ENCODE assay signal across 22 cellular contexts in the genomic region with DNA sequence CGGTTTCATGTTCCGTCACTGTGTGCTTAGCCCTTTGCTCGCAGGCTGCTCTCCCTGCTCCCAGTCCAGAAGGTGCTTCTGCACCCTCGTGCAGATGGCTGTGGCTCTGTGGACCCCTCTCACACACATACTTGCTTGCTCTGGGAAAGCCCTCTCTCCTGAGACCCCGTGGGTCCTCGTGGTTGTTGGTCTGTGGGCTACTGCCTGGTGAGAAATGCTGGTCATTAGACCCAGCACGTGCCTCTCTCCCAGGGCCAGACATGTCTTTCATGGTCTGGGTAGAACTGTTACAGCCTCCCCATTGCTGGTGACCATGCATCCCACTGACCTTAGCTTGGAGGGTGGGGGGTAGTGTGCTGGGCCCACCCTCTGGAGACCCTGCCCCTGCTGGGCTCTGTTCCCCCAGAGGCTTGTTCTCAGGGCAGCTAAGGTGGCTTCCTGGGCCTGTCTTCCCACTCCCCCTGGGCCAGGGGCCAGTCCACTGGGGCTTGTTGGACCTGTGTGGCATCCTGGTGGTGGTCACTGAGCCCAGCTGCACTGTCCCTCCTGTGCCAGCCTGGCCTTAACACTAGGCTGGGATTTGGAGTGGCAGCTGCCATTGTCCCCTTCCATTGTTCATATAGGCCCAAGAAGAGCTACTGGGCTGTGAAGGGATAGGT. TPM values are rescaled to one million over a fixed set of nuclear protein-coding genes. Genes with fewer than 3 reads are reported as not detected.
"Had no signal": no experiment of that assay in that cellular context is flagged by ENCODE, and none has a peak within 500 bp of the region (broad histone marks: within the 10 kb centered on the region; RNA-seq: fewer than 3 reads in every experiment).

No MANE protein-coding gene starts in this region.

- H3K4me3 ChIP-seq: adrenal gland, left ventricle myocardium inferior, mucosa of descending colon, right atrium auricular region, skin epidermis, testis, upper lobe of right lung had no signal

- ATAC-seq: mucosa of descending colon; naive thymus-derived CD4-positive, alpha-beta T cell; T-helper 17 cell; upper lobe of right lung had no signal

- H3K9me3 ChIP-seq: adrenal gland, left ventricle myocardium inferior, mucosa of descending colon, right atrium auricular region, testis, upper lobe of right lung had no signal

- DNase-seq: activated CD4-positive, alpha-beta T cell treated with anti-CD3 and anti-CD28 coated beads for 48 hours; activated CD8-positive, alpha-beta memory T cell treated with anti-CD3 and anti-CD28 coated beads for 24 hours; activated naive CD4-positive, alpha-beta T cell; hippocampal formation; left ventricle myocardium inferior; mucosa of descending colon; naive thymus-derived CD4-positive, alpha-beta T cell; occipital lobe; stimulated activated CD4-positive, alpha-beta T cell treated with anti-CD3 and anti-CD28 coated beads, Interleukin-4, amount 100 ng/mL, for 24 hours; T-helper 17 cell; testis; upper lobe of right lung had no signal

- H3K27me3 ChIP-seq: adrenal gland, right atrium auricular region, testis, upper lobe of right lung had no signal

- H3K27ac Mint-ChIP-seq: progenitor cell of endocrine pancreas; stimulated activated naive CD8-positive, alpha-beta T cell treated with anti-CD3 and anti-CD28 coated beads, Interleukin-15, Interleukin-2, amounts not matched to agents 100 ng/mL and 50 ng/mL, for 24 hours; T-helper 17 cell; WTC11 had no signal

- H3K4me3 Mint-ChIP-seq: naive thymus-derived CD4-positive, alpha-beta T cell; stimulated activated naive CD8-positive, alpha-beta T cell treated with anti-CD3 and anti-CD28 coated beads, Interleukin-15, Interleukin-2, amounts not matched to agents 100 ng/mL and 50 ng/mL, for 24 hours; T-helper 17 cell; WTC11 had no signal

- H3K27ac ChIP-seq: adrenal gland, left ventricle myocardium inferior, right atrium auricular region, skin epidermis, testis, upper lobe of right lung had no signal

- H3K4me1 ChIP-seq: upper lobe of right lung had no signal

- H3K27me3 Mint-ChIP-seq: naive thymus-derived CD4-positive, alpha-beta T cell; progenitor cell of endocrine pancreas; stimulated activated naive CD8-positive, alpha-beta T cell treated with anti-CD3 and anti-CD28 coated beads, Interleukin-15, Interleukin-2, amounts not matched to agents 100 ng/mL and 50 ng/mL, for 24 hours; T-helper 17 cell had no signal

- H3K9me3 Mint-ChIP-seq: stimulated activated naive CD8-positive, alpha-beta T cell treated with anti-CD3 and anti-CD28 coated beads, Interleukin-15, Interleukin-2, amounts not matched to agents 100 ng/mL and 50 ng/mL, for 24 hours; WTC11 had no signal

RNA-seq across cellular contexts. Expression of a gene that starts 45.8 kb away (rescaled TPM):
- total RNA-seq: adrenal gland; cardiac septum; glomerular endothelial cell; kidney epithelial cell; left ventricle myocardium inferior; mucosa of descending colon; naive thymus-derived CD4-positive, alpha-beta T cell; occipital lobe; progenitor cell of endocrine pancreas; right atrium auricular region; T-helper 17 cell; upper lobe of right lung had no signal
- polyA plus RNA-seq: adrenal gland; esophagus; naive thymus-derived CD4-positive, alpha-beta T cell had no signal
